In genomic region chr5:153998768-153999167, GRCh38 we compare ENCODE assay signal across 33 cellular contexts.
"Had no signal": no experiment of that assay in that cellular context is flagged by ENCODE, and none has a peak within 500 bp of the region (broad histone marks: within the 10 kb centered on the region; RNA-seq: fewer than 3 reads in every experiment).

No MANE protein-coding gene starts in this region.

- H3K9me3 ChIP-seq: adrenal gland, body of pancreas, breast epithelium had no signal

- H3K36me3 ChIP-seq: adrenal gland, brain microvascular endothelial cell had no signal

- H3K4me3 ChIP-seq: adrenal gland, body of pancreas, breast epithelium had no signal

- H3K27ac ChIP-seq: adrenal gland, body of pancreas, brain microvascular endothelial cell, breast epithelium, VCaP had no signal

- DNase-seq: activated B cell treated with CpG ODN at 0.5 μM for 24 hours; activated CD4-positive, alpha-beta memory T cell treated with anti-CD3 and anti-CD28 coated beads for 36 hours; activated CD4-positive, alpha-beta T cell treated with anti-CD3 and anti-CD28 coated beads for 4 hours; activated CD4-positive, alpha-beta T cell treated with anti-CD3 and anti-CD28 coated beads, Interleukin-2, amount 10 ng/mL, durations not matched to agents 24 days and 14 days; activated CD4-positive, alpha-beta T cell treated with anti-CD3 and anti-CD28 coated beads, Interleukin-2, amount 50 U/mL, for 1 hour; activated CD4-positive, alpha-beta T cell treated with anti-CD3 and anti-CD28 coated beads, Interleukin-2, amount 50 U/mL, for 4 hours; activated CD4-positive, CD25-positive, alpha-beta regulatory T cell treated with anti-CD3 and anti-CD28 coated beads, Interleukin-2, amount 50 U/mL, for 72 hours; activated CD8-positive, alpha-beta memory T cell treated with anti-CD3 and anti-CD28 coated beads, Interleukin-2, amount 50 U/mL, for 4 hours; activated CD8-positive, alpha-beta T cell treated with anti-CD3 and anti-CD28 coated beads for 36 hours; activated effector memory CD4-positive, alpha-beta T cell treated with anti-CD3 and anti-CD28 coated beads, Interleukin-2, amount 50 U/mL, for 16 hours; activated gamma-delta T cell treated with Interleukin-2 at 50 U/mL for 16 hours; activated naive CD4-positive, alpha-beta T cell; activated naive CD4-positive, alpha-beta T cell treated with anti-CD3 and anti-CD28 coated beads for 36 hours; activated naive CD4-positive, alpha-beta T cell treated with anti-CD3 and anti-CD28 coated beads, Interleukin-2, amount 50 U/mL, for 16 hours; activated naive CD8-positive, alpha-beta T cell treated with anti-CD3 and anti-CD28 coated beads for 36 hours; activated T-cell treated with anti-CD3 and anti-CD28 coated beads for 4 hours; activated T-cell treated with anti-CD3 and anti-CD28 coated beads, Interleukin-2, amount 50 U/mL, for 1 hour; activated T-cell treated with anti-CD3 and anti-CD28 coated beads, Interleukin-2, amount 50 U/mL, for 4 hours; activated T-cell treated with anti-CD3 and anti-CD28 coated beads, Interleukin-2, amount 50 U/mL, for 72 hours; adrenal gland; amniotic stem cell; aorta; body of pancreas; brain microvascular endothelial cell; central memory CD4-positive, alpha-beta T cell; T-helper 1 cell; T-helper 2 cell; T-helper 9 cell had no signal

- FAIRE-seq: TTC549 had no signal

- H3K27me3 ChIP-seq: adrenal gland, body of pancreas, brain microvascular endothelial cell, breast epithelium had no signal

- H3K4me1 ChIP-seq: body of pancreas, breast epithelium had no signal

- ATAC-seq: activated CD8-positive, alpha-beta T cell treated with anti-CD3 and anti-CD28 coated beads for 36 hours; activated naive CD4-positive, alpha-beta T cell treated with anti-CD3 and anti-CD28 coated beads, Interleukin-2, amount 50 U/mL, for 72 hours; activated T-cell treated with anti-CD3 and anti-CD28 coated beads, Interleukin-2, amount 50 U/mL, for 4 hours; activated T-cell treated with anti-CD3 and anti-CD28 coated beads, Interleukin-2, amount 50 U/mL, for 72 hours; activated T-helper 17 cell treated with anti-CD3 and anti-CD28 coated beads, Interleukin-2, amount 50 U/mL, for 72 hours; body of pancreas had no signal
